22 cellular contexts compared by ENCODE assay signal in the genomic region with DNA sequence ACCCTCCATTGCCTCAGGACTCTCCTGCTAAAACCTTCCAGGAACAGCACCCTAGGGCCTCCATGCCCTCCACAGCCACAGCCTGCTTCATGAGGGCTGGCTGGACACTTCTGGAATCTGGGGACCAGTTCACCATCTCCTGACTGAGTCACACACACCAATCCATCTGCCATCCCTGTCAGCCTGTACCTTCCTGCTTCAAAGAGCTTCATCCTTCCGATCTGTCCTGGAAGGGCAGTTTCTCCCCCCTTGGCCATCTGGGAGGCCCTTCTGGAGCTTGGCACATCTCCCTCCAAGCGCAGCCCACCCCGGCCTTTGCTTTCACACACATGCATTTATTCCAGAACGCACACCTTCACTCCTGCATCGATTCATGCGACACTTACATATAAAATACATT. TPM values are rescaled to one million over a fixed set of nuclear protein-coding genes. Genes with fewer than 3 reads are reported as not detected.
DNase-seq lines count a peak whose midpoint lies in the region; ATAC-seq, FAIRE-seq and TF ChIP-seq lines count a peak whose summit lies in the region.
"Had no signal": no experiment of that assay in that cellular context is flagged by ENCODE, and none has a peak within 500 bp of the region (broad histone marks: within the 10 kb centered on the region; RNA-seq: fewer than 3 reads in every experiment).

No MANE protein-coding gene starts in this region.

- CTCF ChIA-PET in WTC11 (lab: Charles Lee) (interaction anchor here (0.5 to 2.4 kb wide), 6 partner anchors 16 to 125 kb away, joined by 3 to 23 read pairs (median 4); partner anchors contain the start of gene SMPD1), H1 (lab: Charles Lee; ENCODE audit: partially characterized antibody) (interaction anchor here (1.1 to 9.5 kb wide), 8 partner anchors 11 to 37 kb away, joined by 3 to 79 read pairs (median 5); partner anchors contain the start of genes HPX and SMPD1)

- no peak overlapping the region for H3K4me3 ChIP-seq in H1 (ENCODE audit: extremely low read depth in 1 of 4, insufficient read depth in 2 of 4, low read depth in 3 of 4, low read length in 4 of 4)
- H3K4me3 ChIP-seq: BLaER1 treated with 17β-estradiol and CSF1 and Interleukin-3, amounts not matched to agents 10 nM and 100 nM; uterus had no signal

- H3K14ac ChIP-seq in H1 (ENCODE audit: insufficient read length): no peak overlapping the region

- no peak overlapping the region for H2BK120ac ChIP-seq in H1 (replicated peaks; ENCODE audit: low read depth, low read length)

- DNase-seq in activated naive CD8-positive, alpha-beta T cell treated with anti-CD3 and anti-CD28 coated beads, Interleukin-2, amount 10 ng/mL, durations not matched to agents 7 days and 5 days: no peak
- no peak for DNase-seq in activated naive CD8-positive, alpha-beta T cell treated with anti-CD3 and anti-CD28 coated beads for 36 hours
- DNase-seq in WTC11 (ENCODE audit: low spot score): no peak
- no peak for DNase-seq in H1 (ENCODE audit: low read depth in 1 of 2, low spot score in 2 of 2)
- no peak for DNase-seq in type B pancreatic cell (ENCODE audit: extremely low spot score, unreplicated experiment)
- no peak for DNase-seq in SKM-1 (lab: John Stamatoyannopoulos, UW; ENCODE audit: unreplicated experiment)
- no peak for DNase-seq in RCC 7860 (ENCODE audit: low spot score)
- no peak for DNase-seq in middle frontal gyrus (ENCODE audit: extremely low spot score, low spot score)
- DNase-seq: activated CD4-positive, alpha-beta T cell treated with anti-CD3 and anti-CD28 coated beads for 1 hour; brain microvascular endothelial cell; dermis blood vessel endothelial cell; GDM1; KBM-7; mammary epithelial cell; MM.1S; NCI-H1436 treated with DMSO at 0.1 percent for 48 hours; SHP77; SW 1271 had no signal

- H3K23ac ChIP-seq in H1 (ENCODE audit: insufficient read length): no peak overlapping the region

- H3K4me1 ChIP-seq in H1 (replicated peaks in 1 of 4; ENCODE audit: control insufficient read depth in 3 of 4, insufficient read depth in 4 of 4, low read length in 3 of 4): peaks cover 8 to 15% (median 10%) of the 10 kb centered on the region in 4 experiments
- H3K4me1 ChIP-seq: parathyroid adenoma had no signal

- peak overlapping the region; percentile 22 for H3K27ac Mint-ChIP-seq in activated naive CD8-positive, alpha-beta T cell treated with anti-CD3 and anti-CD28 coated beads, Interleukin-2, amount 10 ng/mL, durations not matched to agents 7 days and 5 days
- no peak overlapping the region for H3K27ac Mint-ChIP-seq in activated naive CD8-positive, alpha-beta T cell treated with anti-CD3 and anti-CD28 coated beads for 36 hours
- H3K27ac Mint-ChIP-seq in WTC11 (peak overlapping the region; percentile 46; the same call in 1 of the 2 replicates), type B pancreatic cell (peak overlapping the region; percentile 3)

- no peak overlapping the region for H3K18ac ChIP-seq in H1 (ENCODE audit: extremely low read depth, low read length)

- TF ChIP-seq EP300 in H1 (IDR thresholded peaks at IDR 0.05; ENCODE audit: borderline replicate concordance in 1 of 2, low read depth in 2 of 2, low read length in 2 of 2): no peak

- H3K4me1 Mint-ChIP-seq in activated naive CD8-positive, alpha-beta T cell treated with anti-CD3 and anti-CD28 coated beads, Interleukin-2, amount 10 ng/mL, durations not matched to agents 7 days and 5 days: peaks cover 52% of the 10 kb centered on the region
- peaks cover 66% of the 10 kb centered on the region for H3K4me1 Mint-ChIP-seq in activated naive CD8-positive, alpha-beta T cell treated with anti-CD3 and anti-CD28 coated beads for 36 hours
- H3K4me1 Mint-ChIP-seq in WTC11 (peaks cover 18% of the 10 kb centered on the region), type B pancreatic cell (ENCODE audit: unreplicated experiment) (no peaks in the 10 kb centered on the region)

- no peaks in the 10 kb centered on the region for H3K23me2 ChIP-seq in H1 (ENCODE audit: low read depth, low read length)

- peak overlapping the region in 2 of 4 experiments; percentile 2 to 5; a peak in 2 of 7 replicates for H3K9ac ChIP-seq in H1 (replicated peaks in 1 of 4; ENCODE audit: extremely low read depth in 1 of 4, low read depth in 3 of 4, low read length in 3 of 4)
- H3K9ac ChIP-seq: BLaER1 treated with 17β-estradiol and CSF1 and Interleukin-3, amounts not matched to agents 10 nM and 100 nM; parathyroid adenoma had no signal

- 94% methylated on average over 6 of the region's 6 CpGs; no CpG with 5 or more reads in 1 of the 2 experiments for WGBS in H1 (ENCODE audit: extremely low coverage in 1 of 2, insufficient coverage in 1 of 2, insufficient read length in 1 of 2, insufficient replicate concordance in 2 of 2, low coverage in 1 of 2, low lambda C conversion rate in 2 of 2, missing lambda C conversion rate in 1 of 2), 2 experiments

- H4K5ac ChIP-seq in H1 (ENCODE audit: insufficient read length, low read depth, low read length): no peak overlapping the region

- H3K27me3 ChIP-seq in H1 (replicated peaks in 1 of 4; ENCODE audit: control insufficient read depth in 3 of 4, extremely low read depth in 1 of 4, insufficient read depth in 3 of 4, low read length in 3 of 4): no peaks in the 10 kb centered on the region
- H3K27me3 ChIP-seq: BLaER1 treated with 17β-estradiol and CSF1 and Interleukin-3, amounts not matched to agents 10 nM and 100 nM; brain microvascular endothelial cell; uterus had no signal

- no peak overlapping the region for H2BK12ac ChIP-seq in H1 (ENCODE audit: low read depth, low read length)

- H2AK5ac ChIP-seq in H1 (ENCODE audit: low read depth, low read length): no peak overlapping the region

- H2BK5ac ChIP-seq in H1 (ENCODE audit: low read depth, low read length): no peak overlapping the region

- no peak overlapping the region for H3K4ac ChIP-seq in H1 (replicated peaks; ENCODE audit: insufficient read length, low read depth, low read length)

- H4K20me1 ChIP-seq in H1 (replicated peaks in 1 of 2; ENCODE audit: control insufficient read depth in 1 of 2, insufficient read depth in 2 of 2, low read length in 2 of 2): peaks cover 2 to 14% of the 10 kb centered on the region in 2 experiments

- H3K79me2 ChIP-seq in H1 (ENCODE audit: control insufficient read depth in 1 of 2, insufficient read depth in 2 of 2, low read length in 2 of 2): no peaks in the 10 kb centered on the region
- H3K79me2 ChIP-seq: parathyroid adenoma had no signal

- no peaks in the 10 kb centered on the region for H3K27me3 Mint-ChIP-seq in activated naive CD8-positive, alpha-beta T cell treated with anti-CD3 and anti-CD28 coated beads, Interleukin-2, amount 10 ng/mL, durations not matched to agents 7 days and 5 days
- H3K27me3 Mint-ChIP-seq in activated naive CD8-positive, alpha-beta T cell treated with anti-CD3 and anti-CD28 coated beads for 36 hours: peaks cover 4% of the 10 kb centered on the region
- H3K27me3 Mint-ChIP-seq in WTC11 (ENCODE audit: low read depth) (no peaks in the 10 kb centered on the region), type B pancreatic cell (no peaks in the 10 kb centered on the region)

- H3K9me3 ChIP-seq in H1 (ENCODE audit: insufficient read depth in 2 of 2, low read depth in 1 of 2, low read length in 1 of 2): no peaks in the 10 kb centered on the region
- H3K9me3 ChIP-seq: BLaER1 treated with 17β-estradiol and CSF1 and Interleukin-3, amounts not matched to agents 10 nM and 100 nM; uterus had no signal

- ATAC-seq in activated naive CD8-positive, alpha-beta T cell treated with anti-CD3 and anti-CD28 coated beads, Interleukin-2, amount 10 ng/mL, durations not matched to agents 7 days and 5 days (ENCODE audit: low read depth): no peak
- no peak for ATAC-seq in WTC11
- ATAC-seq: activated naive CD4-positive, alpha-beta T cell treated with anti-CD3 and anti-CD28 coated beads, Interleukin-2, amount 50 U/mL, for 72 hours had no signal

- no peak overlapping the region for H2BK20ac ChIP-seq in H1 (ENCODE audit: low read length)

- no peak overlapping the region for H2BK15ac ChIP-seq in H1 (ENCODE audit: low read length)

- no peak overlapping the region for H3K56ac ChIP-seq in H1 (replicated peaks; ENCODE audit: insufficient read length, low read depth, low read length)

- H3K4me2 ChIP-seq in H1 (ENCODE audit: insufficient read depth in 1 of 2, low read depth in 2 of 2, low read length in 2 of 2): peak overlapping the region; percentile 19 to 51; a peak in 2 of 4 replicates

- no peak overlapping the region for H2AFZ ChIP-seq in H1 (ENCODE audit: low read length)
- H2AFZ ChIP-seq: parathyroid adenoma had no signal

- peaks cover 31% of the 10 kb centered on the region for H3K36me3 Mint-ChIP-seq in activated naive CD8-positive, alpha-beta T cell treated with anti-CD3 and anti-CD28 coated beads, Interleukin-2, amount 10 ng/mL, durations not matched to agents 7 days and 5 days
- H3K36me3 Mint-ChIP-seq in activated naive CD8-positive, alpha-beta T cell treated with anti-CD3 and anti-CD28 coated beads for 36 hours: peaks cover 5% of the 10 kb centered on the region
- H3K36me3 Mint-ChIP-seq in WTC11 (no peaks in the 10 kb centered on the region), type B pancreatic cell (peaks cover 8% of the 10 kb centered on the region)

- POLR2A ChIA-PET in activated naive CD8-positive, alpha-beta T cell treated with anti-CD3 and anti-CD28 coated beads, Interleukin-2, amount 10 ng/mL, durations not matched to agents 7 days and 5 days (lab: Charles Lee): interaction anchor here (7.3 kb wide), 1 partner anchor 11 kb away, joined by 116 read pairs; the partner anchor contains the start of gene APBB1
- POLR2A ChIA-PET in WTC11 (lab: Charles Lee): interaction anchor here (0.6 to 1.4 kb wide), 2 partner anchors 10 to 583 kb away, joined by 3 read pairs; no protein-coding TSS in a partner anchor
- POLR2A ChIA-PET in H1 (lab: Charles Lee; ENCODE audit: partially characterized antibody): interaction anchor here (1.4 to 3.0 kb wide), 3 partner anchors 12 to 21 kb away, joined by 3 to 10 read pairs (median 7); partner anchors contain the start of gene APBB1

- no peak overlapping the region for H4K8ac ChIP-seq in H1 (ENCODE audit: extremely low read depth, insufficient read depth, low read length)

- H4K91ac ChIP-seq in H1 (replicated peaks; ENCODE audit: insufficient read length, low read length): no peak overlapping the region

- FAIRE-seq in H1 (lab: Jason Lieb, UNC): no peak
- FAIRE-seq in RCC 7860 (lab: Jason Lieb, UNC): no peak

- H3K27ac ChIP-seq in H1 (ENCODE audit: low read depth, low read length): no peak overlapping the region
- H3K27ac ChIP-seq: BLaER1 treated with 17β-estradiol and CSF1 and Interleukin-3, amounts not matched to agents 10 nM and 100 nM; brain microvascular endothelial cell; parathyroid adenoma had no signal

- TF ChIP-seq RAD21 in H1 (IDR thresholded peaks at IDR 0.05 in 1 of 2, conservative IDR thresholded peaks at IDR 0.05 in 1 of 2; ENCODE audit: low read depth in 2 of 2, low read length in 2 of 2): no peak

- TF ChIP-seq CTCF in WTC11 (IDR thresholded peaks at IDR 0.05) (no peak), H1 (IDR thresholded peaks at IDR 0.05; ENCODE audit: control extremely low read depth in 1 of 3, insufficient read depth in 1 of 3, low read depth in 1 of 3, low read length in 3 of 3) (no peak), type B pancreatic cell (conservative IDR thresholded peaks at IDR 0.05) (no peak)

- H3K4me3 Mint-ChIP-seq in activated naive CD8-positive, alpha-beta T cell treated with anti-CD3 and anti-CD28 coated beads, Interleukin-2, amount 10 ng/mL, durations not matched to agents 7 days and 5 days: no peak overlapping the region
- no peak overlapping the region for H3K4me3 Mint-ChIP-seq in activated naive CD8-positive, alpha-beta T cell treated with anti-CD3 and anti-CD28 coated beads for 36 hours
- no peak overlapping the region for H3K4me3 Mint-ChIP-seq in WTC11
- H3K4me3 Mint-ChIP-seq in type B pancreatic cell: no peak overlapping the region

- H3K79me1 ChIP-seq in H1 (ENCODE audit: low read depth, low read length): no peaks in the 10 kb centered on the region

- H3K9me3 Mint-ChIP-seq in activated naive CD8-positive, alpha-beta T cell treated with anti-CD3 and anti-CD28 coated beads, Interleukin-2, amount 10 ng/mL, durations not matched to agents 7 days and 5 days: no peaks in the 10 kb centered on the region
- no peaks in the 10 kb centered on the region for H3K9me3 Mint-ChIP-seq in activated naive CD8-positive, alpha-beta T cell treated with anti-CD3 and anti-CD28 coated beads for 36 hours
- H3K9me3 Mint-ChIP-seq in WTC11 (no peaks in the 10 kb centered on the region), type B pancreatic cell (no peaks in the 10 kb centered on the region)
- H3K9me3 Mint-ChIP-seq: activated naive CD4-positive, alpha-beta T cell treated with anti-CD3 and anti-CD28 coated beads, Interleukin-2, amount 50 U/mL, for 72 hours had no signal

- H3K36me3 ChIP-seq in H1 (ENCODE audit: control insufficient read depth in 2 of 4, insufficient read depth in 4 of 4, low read length in 3 of 4): peaks cover 0 to 2% (median 0%) of the 10 kb centered on the region in 4 experiments; a peak in 1 of 8 replicates
- H3K36me3 ChIP-seq: uterus had no signal

- no peak for TF ChIP-seq POLR2A in H1 (IDR thresholded peaks at IDR 0.05; ENCODE audit: control extremely low read depth in 1 of 2, low read depth in 2 of 2, low read length in 2 of 2)

RNA-seq across cellular contexts. Expression of gene APBB1, which starts 13.1 kb away (rescaled TPM):
- total RNA-seq in activated naive CD8-positive, alpha-beta T cell treated with anti-CD3 and anti-CD28 coated beads, Interleukin-2, amount 10 ng/mL, durations not matched to agents 7 days and 5 days: 10 to 100 TPM; 64.0 to 69.2 TPM
- 10 to 100 TPM; 29.2 to 32.3 TPM for total RNA-seq in activated naive CD8-positive, alpha-beta T cell treated with anti-CD3 and anti-CD28 coated beads for 36 hours
- total RNA-seq in WTC11 (2021) (32.1 to 33.1 TPM (median 32.7 TPM) in 3 replicates), type B pancreatic cell (ENCODE audit: low replicate concordance) (38.4 and 61.6 TPM in 2 replicates)
- total RNA-seq in H1 (2021; fragmentation: NEBNext Ultra II Directional; extraction: Animal tissue kit (Norgen Biotek cat#: 25700)): 23.6 and 23.9 TPM in 2 replicates
- polyA plus RNA-seq in H1 (2011; rRNA removed): 33.1 and 44.7 TPM in 2 replicates
- polyA plus RNA-seq in H1 (2011; cell fraction: cytosol; rRNA removed): 34.1 TPM
- polyA plus RNA-seq in H1 (2011; cell fraction: nucleus; rRNA removed): 50.6 TPM
- polyA plus RNA-seq in H1 (2012, experiment 1 of 2): 17.4 to 30.9 TPM (median 28.2 TPM) in 4 replicates
- 32.6 TPM for polyA plus RNA-seq in H1 (2012, experiment 2 of 2)
- 12.2 TPM for polyA plus RNA-seq in H1 (2013, experiment 1 of 2)
- 10.9 TPM for polyA plus RNA-seq in H1 (2013, experiment 2 of 2)
- 30.4 and 43.2 TPM in 2 replicates for polyA minus RNA-seq in H1 (2011; rRNA and poly(A)+ RNA removed)
- polyA minus RNA-seq in H1 (2011; cell fraction: cytosol; rRNA and poly(A)+ RNA removed): 16.7 TPM
- polyA minus RNA-seq in H1 (2011; cell fraction: nucleus; rRNA and poly(A)+ RNA removed): 16.6 TPM

RNA-seq across cellular contexts. Expression of gene SMPD1, which starts 15.6 kb away (rescaled TPM):
- 10 to 100 TPM; 40.7 to 42.6 TPM for total RNA-seq in activated naive CD8-positive, alpha-beta T cell treated with anti-CD3 and anti-CD28 coated beads, Interleukin-2, amount 10 ng/mL, durations not matched to agents 7 days and 5 days
- total RNA-seq in activated naive CD8-positive, alpha-beta T cell treated with anti-CD3 and anti-CD28 coated beads for 36 hours: 10 to 100 TPM; 12.9 to 16.9 TPM
- total RNA-seq in WTC11 (2021): 4.4 to 6.6 TPM (median 5.6 TPM) in 3 replicates
- 1.9 and 3.1 TPM in 2 replicates for total RNA-seq in H1 (2021; fragmentation: NEBNext Ultra II Directional; extraction: Animal tissue kit (Norgen Biotek cat#: 25700))
- 2.4 and 4.5 TPM in 2 replicates for polyA plus RNA-seq in H1 (2011; rRNA removed)
- polyA plus RNA-seq in H1 (2011; cell fraction: cytosol; rRNA removed): 2.1 TPM
- 4.5 TPM for polyA plus RNA-seq in H1 (2011; cell fraction: nucleus; rRNA removed)
- 2.2 to 2.8 TPM (median 2.5 TPM) in 4 replicates for polyA plus RNA-seq in H1 (2012, experiment 1 of 2)
- polyA plus RNA-seq in H1 (2012, experiment 2 of 2): 2.9 TPM
- 2.8 TPM for polyA plus RNA-seq in H1 (2013, experiment 1 of 2)
- 3.5 TPM for polyA plus RNA-seq in H1 (2013, experiment 2 of 2)
- polyA minus RNA-seq in H1 (2011; rRNA and poly(A)+ RNA removed): 0.85 and 2.0 TPM in 2 replicates
- polyA minus RNA-seq in H1 (2011; cell fraction: cytosol; rRNA and poly(A)+ RNA removed): 1.2 TPM
- 2.3 TPM for polyA minus RNA-seq in H1 (2011; cell fraction: nucleus; rRNA and poly(A)+ RNA removed)
- 31.6 and 50.0 TPM in 2 replicates for total RNA-seq in type B pancreatic cell (ENCODE audit: low replicate concordance)

RNA-seq across cellular contexts. Expression of gene HPX, which starts 35.0 kb away (rescaled TPM):
- 1 to 10 TPM in 1 of 2 experiments, under 1 TPM in 1; 0.58 to 1.3 TPM for total RNA-seq in activated naive CD8-positive, alpha-beta T cell treated with anti-CD3 and anti-CD28 coated beads, Interleukin-2, amount 10 ng/mL, durations not matched to agents 7 days and 5 days
- not detected for total RNA-seq in activated naive CD8-positive, alpha-beta T cell treated with anti-CD3 and anti-CD28 coated beads for 36 hours
- 1.4 to 2.4 TPM (median 1.7 TPM) in 3 replicates for total RNA-seq in WTC11 (2021)
- total RNA-seq in H1 (2021; fragmentation: NEBNext Ultra II Directional; extraction: Animal tissue kit (Norgen Biotek cat#: 25700)): 0.44 and 0.80 TPM in 2 replicates
- 0.96 and 0.97 TPM in 2 replicates for polyA plus RNA-seq in H1 (2011; rRNA removed)
- 1.2 TPM for polyA plus RNA-seq in H1 (2011; cell fraction: cytosol; rRNA removed)
- polyA plus RNA-seq in H1 (2011; cell fraction: nucleus; rRNA removed): 5.9 TPM
- 0.67 to 1.1 TPM (median 0.82 TPM) in 4 replicates for polyA plus RNA-seq in H1 (2012, experiment 1 of 2)
- 0.29 TPM for polyA plus RNA-seq in H1 (2012, experiment 2 of 2)
- polyA plus RNA-seq in H1 (2013, experiment 1 of 2): 0.61 TPM
- 0.40 TPM for polyA plus RNA-seq in H1 (2013, experiment 2 of 2)
- polyA minus RNA-seq in H1 (2011; rRNA and poly(A)+ RNA removed): 2.2 and 2.4 TPM in 2 replicates
- not detected for polyA minus RNA-seq in H1 (2011; cell fraction: cytosol; rRNA and poly(A)+ RNA removed)
- polyA minus RNA-seq in H1 (2011; cell fraction: nucleus; rRNA and poly(A)+ RNA removed): 5.0 TPM
- total RNA-seq in type B pancreatic cell (ENCODE audit: low replicate concordance): 1.5 and 1.9 TPM in 2 replicates
